ENCODE assay signal across 8 cellular contexts in genomic region chr1:112904071-112904830, GRCh38.
DNase-seq lines count a peak whose midpoint lies in the region; ATAC-seq and TF ChIP-seq lines count a peak whose summit lies in the region.

No MANE protein-coding gene starts in this region.

- no peak overlapping the region for H3K4me3 ChIP-seq in fibroblast of pulmonary artery (replicated peaks; ENCODE audit: low read depth, low read length)

- no peak for ATAC-seq in HG02884 (IDR thresholded peaks at IDR 0.05; ENCODE audit: unreplicated experiment)

- TF ChIP-seq CTCF in fibroblast of pulmonary artery (IDR thresholded peaks at IDR 0.05; ENCODE audit: low read length, missing control alignments): no peak

- peak; percentile 18 to 46 for DNase-seq in activated CD4-positive, alpha-beta T cell treated with anti-CD3 and anti-CD28 coated beads for 24 hours (ENCODE audit: low read depth in 2 of 2)
- no peak for DNase-seq in activated CD4-positive, alpha-beta T cell treated with anti-CD3 and anti-CD28 coated beads for 1 hour
- peak; percentile 37 for DNase-seq in activated CD4-positive, CD25-positive, alpha-beta regulatory T cell treated with anti-CD3 and anti-CD28 coated beads, Interleukin-2, amount 50 U/mL, for 72 hours
- DNase-seq in fibroblast of pulmonary artery (ENCODE audit: low read depth): peak; percentile 69
- DNase-seq in stimulated activated CD8-positive, alpha-beta memory T cell treated with anti-CD3 and anti-CD28 coated beads, Interleukin-2, amount 100 ng/mL, for 48 hours (ENCODE audit: low read depth in 2 of 2): peak; percentile 20
- DNase-seq in Kasumi-1 (lab: John Stamatoyannopoulos, UW): no peak
- DNase-seq in NCI-H446 (lab: John Stamatoyannopoulos, UW): no peak

Comparison
In these comparisons a context has a peak if more than half of its experiments do, and no peak if none do; other contexts are left out.
1. DNase-seq: peak in activated CD4-positive, alpha-beta T cell treated with anti-CD3 and anti-CD28 coated beads for 24 hours (2 of 2), activated CD4-positive, CD25-positive, alpha-beta regulatory T cell treated with anti-CD3 and anti-CD28 coated beads, Interleukin-2, amount 50 U/mL, for 72 hours (single experiment), fibroblast of pulmonary artery (single experiment) and stimulated activated CD8-positive, alpha-beta memory T cell treated with anti-CD3 and anti-CD28 coated beads, Interleukin-2, amount 100 ng/mL, for 48 hours (2 of 2); none in activated CD4-positive, alpha-beta T cell treated with anti-CD3 and anti-CD28 coated beads for 1 hour (single experiment), Kasumi-1 (0 of 2) and NCI-H446 (0 of 2).